1 cellular context compared by ENCODE assay signal in genomic region chr12:21416611-21417121, GRCh38.
TF ChIP-seq lines count a peak whose summit lies in the region.

No MANE protein-coding gene starts in this region.

TF ChIP-seq in GM23338, 12 proteins besides CTCF, POLR2A, EP300 and RAD21 (continued from another document):
- TF ChIP-seq ZNF331 (CRISPR knock-in tag; IDR thresholded peaks at IDR 0.05; ENCODE audit: low read depth) (no peak), JUNB (IDR thresholded peaks at IDR 0.05; ENCODE audit: unreplicated experiment) (no peak)
